In the genomic region with DNA sequence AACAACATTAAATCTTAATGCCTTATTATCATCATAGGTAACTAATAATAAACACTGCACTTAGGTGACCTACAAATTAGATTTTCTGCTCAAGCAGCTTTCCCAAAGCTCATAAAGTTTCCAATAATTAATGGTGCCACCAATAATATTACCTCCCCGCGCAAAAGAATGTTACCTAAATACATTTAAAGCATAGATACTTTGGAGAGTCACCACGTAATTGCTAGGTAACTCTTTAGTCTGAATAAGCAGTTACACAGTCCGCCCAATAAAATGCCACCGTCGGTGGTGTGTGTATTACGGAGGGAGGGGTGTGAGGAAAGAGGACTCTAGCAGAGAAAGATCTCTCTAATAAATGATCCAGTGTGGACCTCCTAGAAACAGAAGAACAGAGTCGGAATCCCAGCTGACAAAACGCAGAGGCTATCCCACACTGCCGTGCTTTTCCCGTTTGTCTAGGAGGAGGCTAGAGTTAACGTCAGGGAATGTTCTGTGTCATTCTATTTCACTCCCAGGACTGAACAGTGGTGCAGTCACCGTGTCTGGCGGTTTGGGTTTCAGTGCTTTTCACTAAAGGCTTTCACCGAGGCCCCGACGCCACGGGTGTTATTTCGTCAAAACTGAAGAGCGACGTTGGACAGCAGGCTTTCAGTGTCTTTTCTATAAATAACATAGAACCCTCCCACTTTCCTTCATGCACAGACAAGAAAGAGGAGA, we compare ENCODE assay signal across 8 cellular contexts. TPM values are rescaled to one million over a fixed set of nuclear protein-coding genes. Genes with fewer than 3 reads are reported as not detected.
A peak's percentile ranks its signal among the peaks of the same experiment; 100 is the strongest.
DNase-seq lines count a peak whose midpoint lies in the region; ATAC-seq, FAIRE-seq and TF ChIP-seq lines count a peak whose summit lies in the region.

No MANE protein-coding gene starts in this region.

- POLR2A ChIA-PET in endothelial cell of umbilical vein (lab: Charles Lee): no interaction called here

- CTCF ChIA-PET in endothelial cell of umbilical vein (lab: Charles Lee): interaction anchor here (1.2 to 2.1 kb wide), 2 partner anchors 50 to 73 kb away, joined by 4 to 13 read pairs; no protein-coding TSS in a partner anchor

- H3K79me2 ChIP-seq in endothelial cell of umbilical vein (ENCODE audit: control insufficient read depth, insufficient read depth, low read length): no peaks in the 10 kb centered on the region

- FAIRE-seq in endothelial cell of umbilical vein (lab: Jason Lieb, UNC): peak; percentile 89

- no peak for TF ChIP-seq POLR2A in endothelial cell of umbilical vein (IDR thresholded peaks at IDR 0.05; ENCODE audit: low read depth, low read length)

- dilution Hi-C loops in endothelial cell of umbilical vein (cut with MboI; ENCODE audit: extremely low pct_ligation_motif_present, low sequenced_read_pairs): no loop called here

- BruUV-seq in endothelial cell of umbilical vein (replicated peaks; lab: Mats Ljungman, UMichigan): TSS peak; percentile 52

- TF ChIP-seq CTCF in endothelial cell of umbilical vein (IDR thresholded peaks at IDR 0.05; ENCODE audit: extremely low read depth in 1 of 2, insufficient read depth in 1 of 2, low read depth in 1 of 2, low read length in 2 of 2): no peak

- no peaks in the 10 kb centered on the region for H3K9me1 ChIP-seq in endothelial cell of umbilical vein (replicated peaks; ENCODE audit: control insufficient read depth, extremely low read depth, insufficient read depth, low read length)

- peak; percentile 23 for ATAC-seq in HG03039 (IDR thresholded peaks at IDR 0.05; ENCODE audit: unreplicated experiment)

- H3K9me3 ChIP-seq in endothelial cell of umbilical vein (replicated peaks; ENCODE audit: control insufficient read depth, insufficient read depth, low read length): no peaks in the 10 kb centered on the region

- no peaks in the 10 kb centered on the region for H3K36me3 ChIP-seq in endothelial cell of umbilical vein (ENCODE audit: control insufficient read depth in 2 of 2, extremely low read depth in 1 of 2, insufficient read depth in 2 of 2, low read length in 2 of 2)

- peak overlapping the region; percentile 70 for H3K27ac ChIP-seq in endothelial cell of umbilical vein (ENCODE audit: insufficient read depth, low read depth, low read length)

- H3K27me3 ChIP-seq in endothelial cell of umbilical vein (ENCODE audit: control insufficient read depth in 2 of 2, insufficient read depth in 2 of 2, low read length in 2 of 2): no peaks in the 10 kb centered on the region

- peak overlapping the region; percentile 99 for H2AFZ ChIP-seq in endothelial cell of umbilical vein (ENCODE audit: low read depth, low read length)

- intact Hi-C loops in endothelial cell of umbilical vein (cut with micrococcal nuclease): loop anchor here (10.0 kb wide), 1 partner anchor 71 kb away; no protein-coding TSS in a partner anchor

- peak overlapping the region; percentile 85 for H3K9ac ChIP-seq in endothelial cell of umbilical vein (replicated peaks; ENCODE audit: extremely low read depth, insufficient read depth, low read length)

- H3K4me3 ChIP-seq in endothelial cell of umbilical vein (replicated peaks in 1 of 3; ENCODE audit: insufficient read depth in 1 of 3, low read depth in 1 of 3, low read length in 3 of 3): peak overlapping the region; percentile 79 to 96 (median 88)

- H4K20me1 ChIP-seq in endothelial cell of umbilical vein (replicated peaks; ENCODE audit: control insufficient read depth, extremely low read depth, insufficient read depth, low read length): no peaks in the 10 kb centered on the region

- H3K4me1 ChIP-seq in endothelial cell of umbilical vein (ENCODE audit: control insufficient read depth, extremely low read depth, insufficient read depth, low read length): peaks cover 9% of the 10 kb centered on the region

- DNase-seq in NCI-H2196 (lab: John Stamatoyannopoulos, UW; ENCODE audit: unreplicated experiment) (peak; percentile 17), NCI-H2196 treated with DMSO at 0.1 percent for 48 hours (lab: John Stamatoyannopoulos, UW; ENCODE audit: unreplicated experiment) (no peak), NCI-H510A (lab: John Stamatoyannopoulos, UW) (peak; percentile 44), endothelial cell of umbilical vein (ENCODE audit: low read depth, low spot score) (peak; percentile 68), midbrain (lab: John Stamatoyannopoulos, UW) (peak; percentile 65)
- DNase-seq in activated CD8-positive, alpha-beta memory T cell treated with anti-CD3 and anti-CD28 coated beads, Interleukin-2, amount 50 U/mL, for 24 hours (ENCODE audit: extremely low read depth): peak; percentile 25
- DNase-seq in stimulated activated CD8-positive, alpha-beta memory T cell treated with anti-CD3 and anti-CD28 coated beads, Interleukin-2, amount 100 ng/mL, for 1 hour (ENCODE audit: low read depth in 2 of 2): peak; percentile 13 to 20

- H3K4me2 ChIP-seq in endothelial cell of umbilical vein (ENCODE audit: insufficient read depth, low read length): peak overlapping the region; percentile 85

TF ChIP-seq in endothelial cell of umbilical vein, 7 proteins besides CTCF, POLR2A, EP300 and RAD21:
- no peak for TF ChIP-seq EZH2 (IDR thresholded peaks at IDR 0.05; ENCODE audit: borderline replicate concordance, low read depth, low read length, severe bottlenecking)
- no peak for TF ChIP-seq FOS (IDR thresholded peaks at IDR 0.05; ENCODE audit: borderline replicate concordance, insufficient read depth, low read length)
- no peak for TF ChIP-seq MYC (IDR thresholded peaks at IDR 0.05; ENCODE audit: low read depth, low read length)
- TF ChIP-seq JUN (IDR thresholded peaks at IDR 0.05; ENCODE audit: borderline replicate concordance, insufficient read depth, insufficient read length, low read depth): no peak
- TF ChIP-seq, protein P1, sequence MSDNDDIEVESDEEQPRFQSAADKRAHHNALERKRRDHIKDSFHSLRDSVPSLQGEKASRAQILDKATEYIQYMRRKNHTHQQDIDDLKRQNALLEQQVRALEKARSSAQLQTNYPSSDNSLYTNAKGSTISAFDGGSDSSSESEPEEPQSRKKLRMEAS (IDR thresholded peaks at IDR 0.05; ENCODE audit: insufficient read depth, insufficient read length): no peak
- no peak for TF ChIP-seq GATA2 (IDR thresholded peaks at IDR 0.05; ENCODE audit: insufficient read depth, insufficient read length, low read depth, low read length)
- TF ChIP-seq POLR2AphosphoS5 (IDR thresholded peaks at IDR 0.05; ENCODE audit: insufficient read depth, low read depth, low read length): no peak
TF ChIP-seq in endothelial cell of umbilical vein: peak in this region for 0.

RNA-seq across cellular contexts. Expression of a gene that starts 0.6 kb away (rescaled TPM):
- total RNA-seq in endothelial cell of umbilical vein: 16.2 and 16.6 TPM in 2 replicates
- polyA plus RNA-seq in endothelial cell of umbilical vein: 7.0 and 10.7 TPM in 2 replicates
- polyA plus RNA-seq in endothelial cell of umbilical vein (2011; cell fraction: cytosol; rRNA removed): 7.2 and 9.5 TPM in 2 replicates
- polyA plus RNA-seq in endothelial cell of umbilical vein (2011; cell fraction: nucleus; rRNA removed): 31.4 and 37.0 TPM in 2 replicates
- 15.9 and 17.5 TPM in 2 replicates for polyA plus RNA-seq in endothelial cell of umbilical vein (2012)
- 8.8 and 11.7 TPM in 2 replicates for polyA minus RNA-seq in endothelial cell of umbilical vein
- 8.9 TPM for polyA minus RNA-seq in endothelial cell of umbilical vein (2011; cell fraction: cytosol; rRNA and poly(A)+ RNA removed)
- polyA minus RNA-seq in endothelial cell of umbilical vein (2011; cell fraction: nucleus; rRNA and poly(A)+ RNA removed): 9.9 and 10.4 TPM in 2 replicates
